Comparison of ENCODE assay signal across 8 cellular contexts in genomic region chr15:22839046-22839705, GRCh38. TPM values are rescaled to one million over a fixed set of nuclear protein-coding genes. Genes with fewer than 3 reads are reported as not detected.
DNase-seq lines count a peak whose midpoint lies in the region; ATAC-seq and TF ChIP-seq lines count a peak whose summit lies in the region.

No MANE protein-coding gene starts in this region.

- H3K4me3 ChIP-seq in BJ (ENCODE audit: low read depth, low read length) (peak overlapping the region; percentile 87), GM23338 (peak overlapping the region; percentile 94), fibroblast of lung (replicated peaks in 1 of 4; ENCODE audit: control extremely low read depth in 1 of 4, insufficient read depth in 1 of 4, low read depth in 3 of 4, low read length in 4 of 4) (peak overlapping the region; percentile 84 to 98 (median 92))

- no peak for DNase-seq in BJ (ENCODE audit: low read depth)
- no peak for DNase-seq in GM23338 (ENCODE audit: low spot score)
- no peak for DNase-seq in T-cell
- peak in 1 of 2 donors; percentile 17 for DNase-seq in fibroblast of lung (ENCODE audit: low read depth in 2 of 2)
- DNase-seq in osteocyte (ENCODE audit: extremely low spot score, unreplicated experiment) = no peak
- DNase-seq in NCI-H2196 (lab: John Stamatoyannopoulos, UW; ENCODE audit: unreplicated experiment) = no peak
- no peak for DNase-seq in NCI-H524 (lab: John Stamatoyannopoulos, UW)

- H3K79me2 ChIP-seq in GM23338 (replicated peaks; ENCODE audit: insufficient read depth) = peaks cover 55% of the 10 kb centered on the region
- H3K79me2 ChIP-seq in fibroblast of lung (ENCODE audit: control insufficient read depth, insufficient read depth, low read length) = peaks cover 47% of the 10 kb centered on the region

- H3K4me1 Mint-ChIP-seq in GM23338 (peaks cover 37% of the 10 kb centered on the region), T-cell (peaks cover 33 to 38% (median 37%) of the 10 kb centered on the region in 3 donors), osteocyte (ENCODE audit: unreplicated experiment) (peaks cover 19% of the 10 kb centered on the region)

- H3K4me2 ChIP-seq in GM23338 (peak overlapping the region; percentile 92), fibroblast of lung (ENCODE audit: extremely low read depth, insufficient read depth, low read length) (peak overlapping the region; percentile 87)

- H3K4me1 ChIP-seq in GM23338 (ENCODE audit: insufficient read depth) (peaks cover 13% of the 10 kb centered on the region), fibroblast of lung (ENCODE audit: control insufficient read depth, extremely low read depth, insufficient read depth, low read length) (no peaks in the 10 kb centered on the region)

- no peaks in the 10 kb centered on the region for H3K9me3 ChIP-seq in fibroblast of lung (ENCODE audit: control insufficient read depth, insufficient read depth, low read depth, low read length)

- H3K9me2 ChIP-seq in GM23338 (ENCODE audit: insufficient read depth) = no peaks in the 10 kb centered on the region

- H3K27me3 Mint-ChIP-seq in GM23338 (ENCODE audit: insufficient read depth, low read depth, poor library complexity) (peaks cover 11% of the 10 kb centered on the region), T-cell (no peaks in the 10 kb centered on the region), osteocyte (ENCODE audit: unreplicated experiment) (no peaks in the 10 kb centered on the region)

- H3K27ac ChIP-seq in GM23338 (ENCODE audit: low read depth) (peak overlapping the region; percentile 93), fibroblast of lung (ENCODE audit: insufficient read depth, low read length) (peak overlapping the region; percentile 97)

- TF ChIP-seq CTCF in BJ (IDR thresholded peaks at IDR 0.05; ENCODE audit: insufficient read depth, low read depth, low read length) (no peak), GM23338 (conservative IDR thresholded peaks at IDR 0.05; ENCODE audit: low read depth in 2 of 2) (no peak), fibroblast of lung (conservative IDR thresholded peaks at IDR 0.05 in 1 of 2, IDR thresholded peaks at IDR 0.05 in 1 of 2; ENCODE audit: low read depth in 1 of 2, low read length in 2 of 2) (no peak), osteocyte (IDR thresholded peaks at IDR 0.05) (no peak)

- peak overlapping the region; percentile 93 for H3K9ac ChIP-seq in fibroblast of lung (ENCODE audit: insufficient read depth, low read length)

- peak overlapping the region; percentile 90 for H3K4me3 Mint-ChIP-seq in GM23338
- peak overlapping the region; percentile 89 to 93 (median 93) for H3K4me3 Mint-ChIP-seq in T-cell
- H3K4me3 Mint-ChIP-seq in osteocyte (ENCODE audit: unreplicated experiment) = peak overlapping the region; percentile 89

- POLR2A ChIA-PET in BJ (lab: Charles Lee) = no interaction called here
- POLR2A ChIA-PET in T-cell (lab: Charles Lee) = interaction anchor here in 1 of 2 donors (0.6 kb wide), 1 partner anchor 53 kb away, joined by 3 read pairs; no protein-coding TSS in a partner anchor

- H3K9me3 Mint-ChIP-seq in GM23338 (peaks cover 7% of the 10 kb centered on the region; the same call in 1 of the 3 replicates), T-cell (no peaks in the 10 kb centered on the region), osteocyte (ENCODE audit: unreplicated experiment) (no peaks in the 10 kb centered on the region)

- H2AFZ ChIP-seq in GM23338 (peak overlapping the region; percentile 67; the same call in 1 of the 2 replicates), fibroblast of lung (ENCODE audit: low read length) (peak overlapping the region; percentile 69)

- H3K36me3 ChIP-seq in BJ (ENCODE audit: control insufficient read depth, insufficient read depth, low read length) (no peaks in the 10 kb centered on the region), GM23338 (ENCODE audit: insufficient read depth) (no peaks in the 10 kb centered on the region; the same call in 1 of the 2 replicates), fibroblast of lung (ENCODE audit: control insufficient read depth, insufficient read depth, low read length) (no peaks in the 10 kb centered on the region)

- CTCF ChIA-PET in BJ (lab: Yijun Ruan, JAX) = no interaction called here
- CTCF ChIA-PET in T-cell (lab: Charles Lee) = no interaction called here

- H3K27ac Mint-ChIP-seq in GM23338 (peak overlapping the region; percentile 95), T-cell (peak overlapping the region; percentile 88 to 91), osteocyte (ENCODE audit: unreplicated experiment) (peak overlapping the region; percentile 95)

- H3F3A ChIP-seq in GM23338 (replicated peaks; ENCODE audit: low read depth) = peaks cover 11% of the 10 kb centered on the region; the same call in 1 of the 2 replicates

- no peaks in the 10 kb centered on the region for H3K27me3 ChIP-seq in BJ (ENCODE audit: control insufficient read depth, insufficient read depth, low read length)
- H3K27me3 ChIP-seq in GM23338 (ENCODE audit: insufficient read depth) = no peaks in the 10 kb centered on the region
- H3K27me3 ChIP-seq in fibroblast of lung (ENCODE audit: control insufficient read depth, insufficient read depth, low read length) = no peaks in the 10 kb centered on the region

- no peak for ATAC-seq in GM23338
- peak in 2 of 4 experiments; percentile 1 to 3 for ATAC-seq in T-cell (replicated peaks in 1 of 4)
- no peak for ATAC-seq in GM21423 (IDR thresholded peaks at IDR 0.05; ENCODE audit: unreplicated experiment)

- H3K36me3 Mint-ChIP-seq in GM23338 (ENCODE audit: low read depth) (peaks cover 30% of the 10 kb centered on the region), T-cell (peaks cover 6% of the 10 kb centered on the region), osteocyte (ENCODE audit: unreplicated experiment) (peaks cover 5% of the 10 kb centered on the region)

- H4K20me1 ChIP-seq in GM23338 (replicated peaks; ENCODE audit: insufficient read depth) (peaks cover 25% of the 10 kb centered on the region), fibroblast of lung (ENCODE audit: control insufficient read depth, extremely low read depth, insufficient read depth, low read length) (no peaks in the 10 kb centered on the region)

TF ChIP-seq in GM23338, 12 proteins besides CTCF, POLR2A, EP300 and RAD21:
- TF ChIP-seq ZNF331 (CRISPR knock-in tag; IDR thresholded peaks at IDR 0.05; ENCODE audit: low read depth) (no peak), POLR2AphosphoS5 (IDR thresholded peaks at IDR 0.05; ENCODE audit: low read depth) (no peak), REST (IDR thresholded peaks at IDR 0.05; ENCODE audit: unreplicated experiment) (no peak)
TF ChIP-seq in GM23338: peak in this region for 0.

RNA-seq across cellular contexts. Expression of gene NIPA2, which starts 0.7 kb away (rescaled TPM):
- polyA plus RNA-seq in BJ (2011; rRNA removed) (46.6 and 67.5 TPM in 2 replicates), GM23338 (2016; fragmentation: Nextera tagmentation; extraction: Ambion mirVana) (30.2 and 35.0 TPM in 2 replicates), fibroblast of lung (64.7 and 65.8 TPM in 2 replicates)
- polyA minus RNA-seq in BJ (2011; rRNA and poly(A)+ RNA removed) = 25.2 and 28.6 TPM in 2 replicates
- 96.2 and 105 TPM in 2 replicates for total RNA-seq in GM23338 (2014; rRNA removed; shearing (Covaris generic))
- total RNA-seq in T-cell (10 to 100 TPM; 34.7 to 45.5 (median 43.2) TPM), fibroblast of lung (41.6 and 47.7 TPM in 2 replicates), osteocyte (57.1 TPM in 2 replicates)
- 46.5 and 52.9 TPM in 2 replicates for polyA plus RNA-seq in fibroblast of lung (2012)
- polyA minus RNA-seq in fibroblast of lung (ENCODE audit: low replicate concordance) = 11.7 and 27.2 TPM in 2 replicates

RNA-seq across cellular contexts. Expression of gene NIPA1, which starts 52.7 kb away (rescaled TPM):
- 24.0 and 31.6 TPM in 2 replicates for polyA plus RNA-seq in BJ (2011; rRNA removed)
- polyA minus RNA-seq in BJ (2011; rRNA and poly(A)+ RNA removed) = 25.2 and 44.2 TPM in 2 replicates
- total RNA-seq in GM23338 (2014; rRNA removed; shearing (Covaris generic)) = 10.4 and 14.7 TPM in 2 replicates
- polyA plus RNA-seq in GM23338 (2016; fragmentation: Nextera tagmentation; extraction: Ambion mirVana) = 3.1 and 3.5 TPM in 2 replicates
- total RNA-seq in T-cell = 10 to 100 TPM in 4 of 5 donors, 1 to 10 TPM in 1; 9.0 to 21.1 (median 17.3) TPM
- total RNA-seq in fibroblast of lung = 4.4 and 6.8 TPM in 2 replicates
- 6.7 and 11.4 TPM in 2 replicates for polyA plus RNA-seq in fibroblast of lung
- 5.1 and 9.2 TPM in 2 replicates for polyA plus RNA-seq in fibroblast of lung (2012)
- polyA minus RNA-seq in fibroblast of lung (ENCODE audit: low replicate concordance) = 8.2 and 48.9 TPM in 2 replicates
- total RNA-seq in osteocyte = 14.7 and 15.5 TPM in 2 replicates
